ENCODE assay signal across 1 cellular context in the genomic region with DNA sequence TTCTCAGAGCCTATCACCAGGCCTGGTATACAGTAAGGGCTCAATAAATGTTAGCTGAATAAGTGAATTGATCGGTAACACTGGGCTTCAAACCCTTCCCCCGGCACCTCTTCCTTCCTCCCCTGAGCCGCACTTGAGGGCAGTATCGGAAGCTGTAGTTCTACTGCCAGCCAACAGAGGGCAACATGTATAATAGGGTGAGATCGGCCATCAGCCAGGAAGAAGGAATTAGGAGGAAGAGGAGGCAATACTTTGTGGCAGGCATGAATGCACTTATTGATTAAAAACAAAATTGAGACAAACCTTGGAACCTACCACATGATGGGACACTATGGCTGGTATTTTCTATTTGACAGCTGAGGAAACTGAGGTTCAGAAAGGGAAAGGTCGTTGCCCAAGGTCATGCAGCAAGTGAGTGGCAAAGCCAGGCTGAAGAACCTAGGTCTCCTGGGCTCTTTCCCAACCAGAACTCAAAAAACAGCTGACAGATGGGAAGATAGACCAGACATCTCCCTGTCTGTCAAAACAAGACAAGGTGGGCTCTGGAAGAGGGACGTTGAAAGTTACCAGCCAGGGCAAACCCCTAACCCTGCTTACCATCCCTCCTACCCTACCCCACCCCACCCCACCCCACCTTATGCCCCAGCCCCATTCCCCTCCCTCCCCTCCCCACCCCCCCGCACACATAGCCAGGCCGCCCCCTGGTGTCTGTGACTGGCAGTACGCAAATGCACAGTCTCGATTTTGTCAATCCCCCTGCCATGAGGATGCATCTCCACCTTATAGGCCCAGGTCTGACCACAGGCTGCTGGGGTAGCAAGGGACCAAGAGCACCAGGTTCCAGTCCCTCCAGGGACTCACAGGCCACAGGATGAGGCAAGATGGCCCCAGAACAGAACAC.
TF ChIP-seq lines count a peak whose summit lies in the region.

No MANE protein-coding gene starts in this region.

TF ChIP-seq in K562, 482 proteins besides CTCF, POLR2A, EP300 and RAD21 (continued from another document and continues in another):
- no peak for TF ChIP-seq ZNF76 (CRISPR knock-in tag; IDR thresholded peaks at IDR 0.05; ENCODE audit: borderline replicate concordance)
- TF ChIP-seq, protein P1, sequence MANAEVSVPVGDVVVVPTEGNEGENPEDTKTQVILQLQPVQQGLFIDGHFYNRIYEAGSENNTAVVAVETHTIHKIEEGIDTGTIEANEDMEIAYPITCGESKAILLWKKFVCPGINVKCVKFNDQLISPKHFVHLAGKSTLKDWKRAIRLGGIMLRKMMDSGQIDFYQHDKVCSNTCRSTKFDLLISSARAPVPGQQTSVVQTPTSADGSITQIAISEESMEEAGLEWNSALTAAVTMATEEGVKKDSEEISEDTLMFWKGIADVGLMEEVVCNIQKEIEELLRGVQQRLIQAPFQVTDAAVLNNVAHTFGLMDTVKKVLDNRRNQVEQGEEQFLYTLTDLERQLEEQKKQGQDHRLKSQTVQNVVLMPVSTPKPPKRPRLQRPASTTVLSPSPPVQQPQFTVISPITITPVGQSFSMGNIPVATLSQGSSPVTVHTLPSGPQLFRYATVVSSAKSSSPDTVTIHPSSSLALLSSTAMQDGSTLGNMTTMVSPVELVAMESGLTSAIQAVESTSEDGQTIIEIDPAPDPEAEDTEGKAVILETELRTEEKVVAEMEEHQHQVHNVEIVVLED (CRISPR knock-in tag; IDR thresholded peaks at IDR 0.05) = no peak
- 0 out of 2 replicates have a peak, but pooled peaks have one; percentile 44 for TF ChIP-seq ETV1 (tag; conservative IDR thresholded peaks at IDR 0.05; ENCODE audit: low read depth)
- TF ChIP-seq, protein P2, sequence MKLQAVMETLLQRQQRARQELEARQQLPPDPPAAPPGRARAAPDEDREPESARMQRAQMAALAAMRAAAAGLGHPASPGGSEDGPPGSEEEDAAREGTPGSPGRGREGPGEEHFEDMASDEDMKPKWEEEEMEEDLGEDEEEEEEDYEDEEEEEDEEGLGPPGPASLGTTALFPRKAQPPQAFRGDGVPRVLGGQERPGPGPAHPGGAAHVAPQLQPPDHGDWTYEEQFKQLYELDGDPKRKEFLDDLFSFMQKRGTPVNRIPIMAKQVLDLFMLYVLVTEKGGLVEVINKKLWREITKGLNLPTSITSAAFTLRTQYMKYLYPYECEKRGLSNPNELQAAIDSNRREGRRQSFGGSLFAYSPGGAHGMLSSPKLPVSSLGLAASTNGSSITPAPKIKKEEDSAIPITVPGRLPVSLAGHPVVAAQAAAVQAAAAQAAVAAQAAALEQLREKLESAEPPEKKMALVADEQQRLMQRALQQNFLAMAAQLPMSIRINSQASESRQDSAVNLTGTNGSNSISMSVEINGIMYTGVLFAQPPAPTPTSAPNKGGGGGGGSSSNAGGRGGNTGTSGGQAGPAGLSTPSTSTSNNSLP (IDR thresholded peaks at IDR 0.05; ENCODE audit: borderline replicate concordance, low read depth, low read length) = peak; percentile 34; the same call in 1 of the 2 replicates
- TF ChIP-seq SFPQ (IDR thresholded peaks at IDR 0.05; ENCODE audit: low read depth, low read length) = no peak
- TF ChIP-seq ASH1L (IDR thresholded peaks at IDR 0.05; ENCODE audit: borderline replicate concordance, low read depth, partially characterized antibody) = no peak
- TF ChIP-seq NR2C1 (IDR thresholded peaks at IDR 0.05) = no peak
- TF ChIP-seq NR2C1 (tag; IDR thresholded peaks at IDR 0.05) = peak; percentile 48
- TF ChIP-seq, protein P3, sequence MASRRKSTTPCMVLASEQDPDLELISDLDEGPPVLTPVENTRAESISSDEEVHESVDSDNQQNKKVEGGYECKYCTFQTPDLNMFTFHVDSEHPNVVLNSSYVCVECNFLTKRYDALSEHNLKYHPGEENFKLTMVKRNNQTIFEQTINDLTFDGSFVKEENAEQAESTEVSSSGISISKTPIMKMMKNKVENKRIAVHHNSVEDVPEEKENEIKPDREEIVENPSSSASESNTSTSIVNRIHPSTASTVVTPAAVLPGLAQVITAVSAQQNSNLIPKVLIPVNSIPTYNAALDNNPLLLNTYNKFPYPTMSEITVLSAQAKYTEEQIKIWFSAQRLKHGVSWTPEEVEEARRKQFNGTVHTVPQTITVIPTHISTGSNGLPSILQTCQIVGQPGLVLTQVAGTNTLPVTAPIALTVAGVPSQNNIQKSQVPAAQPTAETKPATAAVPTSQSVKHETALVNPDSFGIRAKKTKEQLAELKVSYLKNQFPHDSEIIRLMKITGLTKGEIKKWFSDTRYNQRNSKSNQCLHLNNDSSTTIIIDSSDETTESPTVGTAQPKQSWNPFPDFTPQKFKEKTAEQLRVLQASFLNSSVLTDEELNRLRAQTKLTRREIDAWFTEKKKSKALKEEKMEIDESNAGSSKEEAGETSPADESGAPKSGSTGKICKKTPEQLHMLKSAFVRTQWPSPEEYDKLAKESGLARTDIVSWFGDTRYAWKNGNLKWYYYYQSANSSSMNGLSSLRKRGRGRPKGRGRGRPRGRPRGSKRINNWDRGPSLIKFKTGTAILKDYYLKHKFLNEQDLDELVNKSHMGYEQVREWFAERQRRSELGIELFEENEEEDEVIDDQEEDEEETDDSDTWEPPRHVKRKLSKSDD (conservative IDR thresholded peaks at IDR 0.05; ENCODE audit: low read length) = no peak
- TF ChIP-seq ZBTB40 (IDR thresholded peaks at IDR 0.05) = peak; percentile 83
- TF ChIP-seq ZBTB40 (CRISPR knock-in tag; IDR thresholded peaks at IDR 0.05) = no peak
- TF ChIP-seq IFI16 (CRISPR knock-in tag; IDR thresholded peaks at IDR 0.05) = no peak
- TF ChIP-seq CBX8 (IDR thresholded peaks at IDR 0.05; ENCODE audit: borderline replicate concordance, extremely low read depth, low read depth, low read length, poor library complexity, severe bottlenecking) = no peak
- no peak for TF ChIP-seq NFYB (IDR thresholded peaks at IDR 0.05; ENCODE audit: extremely low read depth, insufficient read length)
- no peak for TF ChIP-seq HNRNPL (IDR thresholded peaks at IDR 0.05; ENCODE audit: low read depth, low read length)
- TF ChIP-seq, protein P4, sequence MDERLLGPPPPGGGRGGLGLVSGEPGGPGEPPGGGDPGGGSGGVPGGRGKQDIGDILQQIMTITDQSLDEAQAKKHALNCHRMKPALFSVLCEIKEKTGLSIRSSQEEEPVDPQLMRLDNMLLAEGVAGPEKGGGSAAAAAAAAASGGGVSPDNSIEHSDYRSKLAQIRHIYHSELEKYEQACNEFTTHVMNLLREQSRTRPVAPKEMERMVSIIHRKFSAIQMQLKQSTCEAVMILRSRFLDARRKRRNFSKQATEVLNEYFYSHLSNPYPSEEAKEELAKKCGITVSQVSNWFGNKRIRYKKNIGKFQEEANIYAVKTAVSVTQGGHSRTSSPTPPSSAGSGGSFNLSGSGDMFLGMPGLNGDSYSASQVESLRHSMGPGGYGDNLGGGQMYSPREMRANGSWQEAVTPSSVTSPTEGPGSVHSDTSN (CRISPR knock-in tag; IDR thresholded peaks at IDR 0.05; ENCODE audit: low read depth) = no peak
- TF ChIP-seq, protein P4 (tag; conservative IDR thresholded peaks at IDR 0.05; ENCODE audit: low read depth) = no peak
- TF ChIP-seq TRIM28 (IDR thresholded peaks at IDR 0.05) = no peak
- TF ChIP-seq PRDM10 (IDR thresholded peaks at IDR 0.05; ENCODE audit: partially characterized antibody) = no peak
- no peak for TF ChIP-seq ERF (CRISPR knock-in tag; IDR thresholded peaks at IDR 0.05)
- no peak for TF ChIP-seq MBD2 (IDR thresholded peaks at IDR 0.05; ENCODE audit: borderline replicate concordance, low read depth)
- no peak for TF ChIP-seq EGR1 (conservative IDR thresholded peaks at IDR 0.05)
- TF ChIP-seq EP400 (IDR thresholded peaks at IDR 0.05) = no peak
- TF ChIP-seq NFE2L1 (tag; IDR thresholded peaks at IDR 0.05; ENCODE audit: borderline replicate concordance, low read depth) = no peak
